Comparison of ENCODE assay signal across 1 cellular context in genomic region chr17:75071478-75072271, GRCh38.
TF ChIP-seq lines count a peak whose summit lies in the region.
"Not testable (repeated sequence)": the region's sequence is repeated elsewhere in the genome, so short reads cannot be mapped to it uniquely, and the experiment has no call there.

No MANE protein-coding gene starts in this region.

TF ChIP-seq in K562, 482 proteins besides CTCF, POLR2A, EP300 and RAD21 (continued from another document):
- peak in 1 of 3 experiments; percentile 14; a peak in 2 of 6 replicates for TF ChIP-seq ZBTB11 (CRISPR knock-in tag; IDR thresholded peaks at IDR 0.05)
- peak; percentile 22; the same call in 1 of the 2 replicates for TF ChIP-seq TCF15 (CRISPR knock-in tag; IDR thresholded peaks at IDR 0.05)
- peak; percentile 25; the same call in 1 of the 2 replicates for TF ChIP-seq NFRKB (IDR thresholded peaks at IDR 0.05; ENCODE audit: low read depth)
- TF ChIP-seq MYBL2 (IDR thresholded peaks at IDR 0.05; ENCODE audit: low read depth) = peak; percentile 78
- not testable (repeated sequence) for TF ChIP-seq MYBL2 (CRISPR knock-in tag; IDR thresholded peaks at IDR 0.05; ENCODE audit: borderline replicate concordance)
- peak; percentile 26 for TF ChIP-seq GTF3C2 (IDR thresholded peaks at IDR 0.05; ENCODE audit: borderline replicate concordance, extremely low read depth, insufficient read length)
- TF ChIP-seq TBL1XR1 (IDR thresholded peaks at IDR 0.05; ENCODE audit: low read length in 2 of 2) = peak in 1 of 2 experiments; percentile 96; a peak in 2 of 4 replicates
- peak; percentile 85 for TF ChIP-seq ZNF592 (IDR thresholded peaks at IDR 0.05)
- TF ChIP-seq CBFA2T3 (IDR thresholded peaks at IDR 0.05) = peak; percentile 90
- peak; percentile 61 for TF ChIP-seq GATA2 (CRISPR knock-in tag; IDR thresholded peaks at IDR 0.05)
- TF ChIP-seq STAT5A (IDR thresholded peaks at IDR 0.05; ENCODE audit: borderline replicate concordance, low read length) = peak; percentile 65
- peak; percentile 84 for TF ChIP-seq JUND (IDR thresholded peaks at IDR 0.05; ENCODE audit: borderline replicate concordance, low read depth, low read length)
- peak; percentile 77; the same call in 1 of the 3 replicates for TF ChIP-seq JUND (tag; IDR thresholded peaks at IDR 0.05; ENCODE audit: borderline replicate concordance, low read depth, low read length)
- 0 out of 2 replicates have a peak, but pooled peaks have one; percentile 71 for TF ChIP-seq KAT7 (CRISPR knock-in tag; IDR thresholded peaks at IDR 0.05; ENCODE audit: borderline replicate concordance)
- TF ChIP-seq TFAP4 (CRISPR knock-in tag; IDR thresholded peaks at IDR 0.05; ENCODE audit: borderline replicate concordance) = 0 out of 2 replicates have a peak, but pooled peaks have one; percentile 21
- peak; percentile 80 for TF ChIP-seq SOX6 (IDR thresholded peaks at IDR 0.05)
- peak; percentile 52 for TF ChIP-seq MGA (IDR thresholded peaks at IDR 0.05)
- TF ChIP-seq RCOR1 (IDR thresholded peaks at IDR 0.05; ENCODE audit: borderline replicate concordance in 1 of 2, low read depth in 2 of 2, low read length in 2 of 2) = peak in 1 of 2 experiments; percentile 81; a peak in 2 of 4 replicates
- peak; percentile 27 for TF ChIP-seq PHF20 (IDR thresholded peaks at IDR 0.05; ENCODE audit: partially characterized antibody)
- TF ChIP-seq TRIM24 (IDR thresholded peaks at IDR 0.05) = peak in 1 of 2 experiments; percentile 83; a peak in 2 of 4 replicates
- peak; percentile 70 to 87; a peak in 3 of 4 replicates for TF ChIP-seq FOXK2 (conservative IDR thresholded peaks at IDR 0.05 in 1 of 2, IDR thresholded peaks at IDR 0.05 in 1 of 2; ENCODE audit: low read depth in 2 of 2)
- TF ChIP-seq MNT (conservative IDR thresholded peaks at IDR 0.05) = peak in 1 of 2 experiments; percentile 46; a peak in 1 of 4 replicates
- peak; percentile 74 for TF ChIP-seq JUN (IDR thresholded peaks at IDR 0.05; ENCODE audit: borderline replicate concordance, low read depth, low read length)
- peak; percentile 69; the same call in 1 of the 2 replicates for TF ChIP-seq JUN (CRISPR knock-in tag; IDR thresholded peaks at IDR 0.05; ENCODE audit: borderline replicate concordance)
- peak; percentile 33; the same call in 1 of the 2 replicates for TF ChIP-seq DMBX1 (CRISPR knock-in tag; IDR thresholded peaks at IDR 0.05; ENCODE audit: borderline replicate concordance)
- 0 out of 2 replicates have a peak, but pooled peaks have one; percentile 13 for TF ChIP-seq SNAPC5 (CRISPR knock-in tag; IDR thresholded peaks at IDR 0.05)
